1 cellular context compared by ENCODE assay signal in the genomic region with DNA sequence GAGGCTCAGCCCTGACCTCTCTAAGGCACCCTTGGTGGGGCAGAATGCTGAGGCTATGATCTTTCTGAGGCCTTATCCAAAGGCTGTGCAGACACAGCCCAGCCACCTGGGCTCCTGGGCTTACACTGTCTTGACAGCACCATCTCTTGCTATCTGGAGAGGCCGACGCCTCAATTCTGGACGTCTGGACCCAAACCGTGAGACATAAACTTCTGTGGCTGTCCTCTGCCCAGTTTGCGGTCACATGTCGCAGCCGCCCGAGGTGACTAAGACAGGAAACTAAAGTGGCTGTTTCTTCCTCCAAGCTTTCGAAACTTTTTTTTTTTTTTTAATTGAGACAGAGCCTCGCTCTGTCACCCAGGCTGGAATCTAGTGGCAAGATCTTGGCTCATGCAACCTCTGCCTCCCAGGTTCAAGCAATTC.
A peak's percentile ranks its signal among the peaks of the same experiment; 100 is the strongest.
TF ChIP-seq lines count a peak whose summit lies in the region.

No MANE protein-coding gene starts in this region.

TF ChIP-seq in K562, 482 proteins besides CTCF, POLR2A, EP300 and RAD21 (continued from another document and continues in another):
- TF ChIP-seq, protein P1, sequence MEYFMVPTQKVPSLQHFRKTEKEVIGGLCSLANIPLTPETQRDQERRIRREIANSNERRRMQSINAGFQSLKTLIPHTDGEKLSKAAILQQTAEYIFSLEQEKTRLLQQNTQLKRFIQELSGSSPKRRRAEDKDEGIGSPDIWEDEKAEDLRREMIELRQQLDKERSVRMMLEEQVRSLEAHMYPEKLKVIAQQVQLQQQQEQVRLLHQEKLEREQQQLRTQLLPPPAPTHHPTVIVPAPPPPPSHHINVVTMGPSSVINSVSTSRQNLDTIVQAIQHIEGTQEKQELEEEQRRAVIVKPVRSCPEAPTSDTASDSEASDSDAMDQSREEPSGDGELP (CRISPR knock-in tag; IDR thresholded peaks at IDR 0.05; ENCODE audit: borderline replicate concordance): peak; percentile 14; the same call in 1 of the 2 replicates
- TF ChIP-seq MCM5 (IDR thresholded peaks at IDR 0.05; ENCODE audit: low read depth) (no peak), ELF2 (CRISPR knock-in tag; IDR thresholded peaks at IDR 0.05) (no peak), ZNF146 (CRISPR knock-in tag; IDR thresholded peaks at IDR 0.05; ENCODE audit: unreplicated experiment) (no peak), NR3C1 (CRISPR knock-in tag; IDR thresholded peaks at IDR 0.05) (no peak), OTX1 (CRISPR knock-in tag; IDR thresholded peaks at IDR 0.05) (no peak), RNF2 (IDR thresholded peaks at IDR 0.05) (no peak), RCOR1 (IDR thresholded peaks at IDR 0.05; ENCODE audit: borderline replicate concordance in 1 of 2, low read depth in 2 of 2, low read length in 2 of 2) (0 out of 4 replicates have a peak, but pooled peaks of 1 of the 2 experiments have one; percentile 23), ATF7 (IDR thresholded peaks at IDR 0.05) (no peak), PHB (CRISPR knock-in tag; IDR thresholded peaks at IDR 0.05) (no peak), RBM34 (IDR thresholded peaks at IDR 0.05; ENCODE audit: borderline replicate concordance, insufficient read depth, low read length) (no peak), ZNF717 (CRISPR knock-in tag; IDR thresholded peaks at IDR 0.05) (no peak), ZNF12 (CRISPR knock-in tag; IDR thresholded peaks at IDR 0.05) (no peak), CBFA2T3 (IDR thresholded peaks at IDR 0.05) (peak; percentile 40), FOXA1 (IDR thresholded peaks at IDR 0.05; ENCODE audit: borderline replicate concordance) (no peak), SIN3A (IDR thresholded peaks at IDR 0.05; ENCODE audit: borderline replicate concordance in 2 of 2, control insufficient read depth in 1 of 2, low read depth in 2 of 2, low read length in 2 of 2) (no peak), CBFB (CRISPR knock-in tag; IDR thresholded peaks at IDR 0.05) (0 out of 2 replicates have a peak, but pooled peaks have one; percentile 63), MED1 (CRISPR knock-in tag; IDR thresholded peaks at IDR 0.05; ENCODE audit: borderline replicate concordance) (no peak), TEAD2 (tag; IDR thresholded peaks at IDR 0.05) (no peak), ZNF143 (CRISPR knock-in tag; IDR thresholded peaks at IDR 0.05) (no peak), ESRRA (IDR thresholded peaks at IDR 0.05; ENCODE audit: borderline replicate concordance, low read depth) (peak; percentile 56; the same call in 1 of the 2 replicates), CBX8 (IDR thresholded peaks at IDR 0.05; ENCODE audit: borderline replicate concordance, extremely low read depth, low read depth, low read length, poor library complexity, severe bottlenecking) (no peak), NR2C1 (IDR thresholded peaks at IDR 0.05) (no peak), NR2C1 (tag; IDR thresholded peaks at IDR 0.05) (no peak), STAG1 (CRISPR knock-in tag; IDR thresholded peaks at IDR 0.05; ENCODE audit: borderline replicate concordance) (no peak), SMARCE1 (IDR thresholded peaks at IDR 0.05) (0 out of 2 replicates have a peak, but pooled peaks have one; percentile 15), MECOM (CRISPR knock-in tag; IDR thresholded peaks at IDR 0.05) (no peak), ZNF584 (CRISPR knock-in tag; IDR thresholded peaks at IDR 0.05; ENCODE audit: low read depth) (0 out of 2 replicates have a peak, but pooled peaks have one; percentile 37), MYNN (IDR thresholded peaks at IDR 0.05) (no peak), MYNN (CRISPR knock-in tag; IDR thresholded peaks at IDR 0.05) (no peak), CBFA2T2 (conservative IDR thresholded peaks at IDR 0.05) (peak; percentile 32), ETS2 (tag; IDR thresholded peaks at IDR 0.05; ENCODE audit: borderline replicate concordance, poor library complexity, severe bottlenecking) (no peak), LCOR (CRISPR knock-in tag; IDR thresholded peaks at IDR 0.05) (peak; percentile 78; the same call in 1 of the 2 replicates), NCOA1 (IDR thresholded peaks at IDR 0.05; ENCODE audit: low read depth) (no peak), CXXC5 (CRISPR knock-in tag; IDR thresholded peaks at IDR 0.05) (peak; percentile 55), DPF2 (IDR thresholded peaks at IDR 0.05) (peak; percentile 25; the same call in 1 of the 2 replicates), SRSF7 (optimal IDR thresholded peaks at IDR 0.05; ENCODE audit: low read depth, low read length) (no peak), SIX5 (IDR thresholded peaks at IDR 0.05; ENCODE audit: borderline replicate concordance in 1 of 2, insufficient read depth in 1 of 2, low read depth in 1 of 2, low read length in 2 of 2) (no peak), ZNF551 (CRISPR knock-in tag; IDR thresholded peaks at IDR 0.05) (no peak), HEY1 (CRISPR knock-in tag; IDR thresholded peaks at IDR 0.05; ENCODE audit: borderline replicate concordance) (no peak), ZNF507 (tag; conservative IDR thresholded peaks at IDR 0.05) (no peak), GATAD2B (IDR thresholded peaks at IDR 0.05; ENCODE audit: borderline replicate concordance) (no peak), GATAD2A (IDR thresholded peaks at IDR 0.05) (no peak), BHLHE40 (IDR thresholded peaks at IDR 0.05; ENCODE audit: low read length) (peak; percentile 51; the same call in 1 of the 2 replicates), L3MBTL2 (IDR thresholded peaks at IDR 0.05) (peak; percentile 67), FOXK2 (conservative IDR thresholded peaks at IDR 0.05 in 1 of 2, IDR thresholded peaks at IDR 0.05 in 1 of 2; ENCODE audit: low read depth in 2 of 2) (no peak), TCF3 (CRISPR knock-in tag; IDR thresholded peaks at IDR 0.05) (peak; percentile 30; the same call in 1 of the 2 replicates), HDAC1 (IDR thresholded peaks at IDR 0.05) (no peak), ARID1B (IDR thresholded peaks at IDR 0.05) (0 out of 2 replicates have a peak, but pooled peaks have one; percentile 9), ZNF175 (CRISPR knock-in tag; IDR thresholded peaks at IDR 0.05; ENCODE audit: low read depth) (no peak), NR2F6 (CRISPR knock-in tag; IDR thresholded peaks at IDR 0.05) (no peak)
- TF ChIP-seq, protein P2, sequence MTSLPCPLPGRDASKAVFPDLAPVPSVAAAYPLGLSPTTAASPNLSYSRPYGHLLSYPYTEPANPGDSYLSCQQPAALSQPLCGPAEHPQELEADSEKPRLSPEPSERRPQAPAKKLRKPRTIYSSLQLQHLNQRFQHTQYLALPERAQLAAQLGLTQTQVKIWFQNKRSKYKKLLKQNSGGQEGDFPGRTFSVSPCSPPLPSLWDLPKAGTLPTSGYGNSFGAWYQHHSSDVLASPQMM (CRISPR knock-in tag; IDR thresholded peaks at IDR 0.05): no peak
- TF ChIP-seq, protein P3, sequence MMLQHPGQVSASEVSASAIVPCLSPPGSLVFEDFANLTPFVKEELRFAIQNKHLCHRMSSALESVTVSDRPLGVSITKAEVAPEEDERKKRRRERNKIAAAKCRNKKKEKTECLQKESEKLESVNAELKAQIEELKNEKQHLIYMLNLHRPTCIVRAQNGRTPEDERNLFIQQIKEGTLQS (IDR thresholded peaks at IDR 0.05): peak; percentile 30; the same call in 1 of the 2 replicates
- TF ChIP-seq, protein P3 (CRISPR knock-in tag; conservative IDR thresholded peaks at IDR 0.05): no peak
- TF ChIP-seq, protein P4, sequence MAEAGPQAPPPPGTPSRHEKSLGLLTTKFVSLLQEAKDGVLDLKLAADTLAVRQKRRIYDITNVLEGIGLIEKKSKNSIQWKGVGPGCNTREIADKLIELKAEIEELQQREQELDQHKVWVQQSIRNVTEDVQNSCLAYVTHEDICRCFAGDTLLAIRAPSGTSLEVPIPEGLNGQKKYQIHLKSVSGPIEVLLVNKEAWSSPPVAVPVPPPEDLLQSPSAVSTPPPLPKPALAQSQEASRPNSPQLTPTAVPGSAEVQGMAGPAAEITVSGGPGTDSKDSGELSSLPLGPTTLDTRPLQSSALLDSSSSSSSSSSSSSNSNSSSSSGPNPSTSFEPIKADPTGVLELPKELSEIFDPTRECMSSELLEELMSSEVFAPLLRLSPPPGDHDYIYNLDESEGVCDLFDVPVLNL (CRISPR knock-in tag; IDR thresholded peaks at IDR 0.05; ENCODE audit: low read depth): no peak
- TF ChIP-seq, protein P5, sequence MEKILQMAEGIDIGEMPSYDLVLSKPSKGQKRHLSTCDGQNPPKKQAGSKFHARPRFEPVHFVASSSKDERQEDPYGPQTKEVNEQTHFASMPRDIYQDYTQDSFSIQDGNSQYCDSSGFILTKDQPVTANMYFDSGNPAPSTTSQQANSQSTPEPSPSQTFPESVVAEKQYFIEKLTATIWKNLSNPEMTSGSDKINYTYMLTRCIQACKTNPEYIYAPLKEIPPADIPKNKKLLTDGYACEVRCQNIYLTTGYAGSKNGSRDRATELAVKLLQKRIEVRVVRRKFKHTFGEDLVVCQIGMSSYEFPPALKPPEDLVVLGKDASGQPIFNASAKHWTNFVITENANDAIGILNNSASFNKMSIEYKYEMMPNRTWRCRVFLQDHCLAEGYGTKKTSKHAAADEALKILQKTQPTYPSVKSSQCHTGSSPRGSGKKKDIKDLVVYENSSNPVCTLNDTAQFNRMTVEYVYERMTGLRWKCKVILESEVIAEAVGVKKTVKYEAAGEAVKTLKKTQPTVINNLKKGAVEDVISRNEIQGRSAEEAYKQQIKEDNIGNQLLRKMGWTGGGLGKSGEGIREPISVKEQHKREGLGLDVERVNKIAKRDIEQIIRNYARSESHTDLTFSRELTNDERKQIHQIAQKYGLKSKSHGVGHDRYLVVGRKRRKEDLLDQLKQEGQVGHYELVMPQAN (IDR thresholded peaks at IDR 0.05; ENCODE audit: borderline replicate concordance): no peak
- TF ChIP-seq, protein P6, sequence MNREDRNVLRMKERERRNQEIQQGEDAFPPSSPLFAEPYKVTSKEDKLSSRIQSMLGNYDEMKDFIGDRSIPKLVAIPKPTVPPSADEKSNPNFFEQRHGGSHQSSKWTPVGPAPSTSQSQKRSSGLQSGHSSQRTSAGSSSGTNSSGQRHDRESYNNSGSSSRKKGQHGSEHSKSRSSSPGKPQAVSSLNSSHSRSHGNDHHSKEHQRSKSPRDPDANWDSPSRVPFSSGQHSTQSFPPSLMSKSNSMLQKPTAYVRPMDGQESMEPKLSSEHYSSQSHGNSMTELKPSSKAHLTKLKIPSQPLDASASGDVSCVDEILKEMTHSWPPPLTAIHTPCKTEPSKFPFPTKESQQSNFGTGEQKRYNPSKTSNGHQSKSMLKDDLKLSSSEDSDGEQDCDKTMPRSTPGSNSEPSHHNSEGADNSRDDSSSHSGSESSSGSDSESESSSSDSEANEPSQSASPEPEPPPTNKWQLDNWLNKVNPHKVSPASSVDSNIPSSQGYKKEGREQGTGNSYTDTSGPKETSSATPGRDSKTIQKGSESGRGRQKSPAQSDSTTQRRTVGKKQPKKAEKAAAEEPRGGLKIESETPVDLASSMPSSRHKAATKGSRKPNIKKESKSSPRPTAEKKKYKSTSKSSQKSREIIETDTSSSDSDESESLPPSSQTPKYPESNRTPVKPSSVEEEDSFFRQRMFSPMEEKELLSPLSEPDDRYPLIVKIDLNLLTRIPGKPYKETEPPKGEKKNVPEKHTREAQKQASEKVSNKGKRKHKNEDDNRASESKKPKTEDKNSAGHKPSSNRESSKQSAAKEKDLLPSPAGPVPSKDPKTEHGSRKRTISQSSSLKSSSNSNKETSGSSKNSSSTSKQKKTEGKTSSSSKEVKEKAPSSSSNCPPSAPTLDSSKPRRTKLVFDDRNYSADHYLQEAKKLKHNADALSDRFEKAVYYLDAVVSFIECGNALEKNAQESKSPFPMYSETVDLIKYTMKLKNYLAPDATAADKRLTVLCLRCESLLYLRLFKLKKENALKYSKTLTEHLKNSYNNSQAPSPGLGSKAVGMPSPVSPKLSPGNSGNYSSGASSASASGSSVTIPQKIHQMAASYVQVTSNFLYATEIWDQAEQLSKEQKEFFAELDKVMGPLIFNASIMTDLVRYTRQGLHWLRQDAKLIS (CRISPR knock-in tag; IDR thresholded peaks at IDR 0.05): no peak
- TF ChIP-seq, protein P7, sequence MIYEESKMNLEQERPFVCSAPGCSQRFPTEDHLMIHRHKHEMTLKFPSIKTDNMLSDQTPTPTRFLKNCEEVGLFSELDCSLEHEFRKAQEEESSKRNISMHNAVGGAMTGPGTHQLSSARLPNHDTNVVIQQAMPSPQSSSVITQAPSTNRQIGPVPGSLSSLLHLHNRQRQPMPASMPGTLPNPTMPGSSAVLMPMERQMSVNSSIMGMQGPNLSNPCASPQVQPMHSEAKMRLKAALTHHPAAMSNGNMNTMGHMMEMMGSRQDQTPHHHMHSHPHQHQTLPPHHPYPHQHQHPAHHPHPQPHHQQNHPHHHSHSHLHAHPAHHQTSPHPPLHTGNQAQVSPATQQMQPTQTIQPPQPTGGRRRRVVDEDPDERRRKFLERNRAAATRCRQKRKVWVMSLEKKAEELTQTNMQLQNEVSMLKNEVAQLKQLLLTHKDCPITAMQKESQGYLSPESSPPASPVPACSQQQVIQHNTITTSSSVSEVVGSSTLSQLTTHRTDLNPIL (CRISPR knock-in tag; IDR thresholded peaks at IDR 0.05): no peak
- TF ChIP-seq, protein P8, sequence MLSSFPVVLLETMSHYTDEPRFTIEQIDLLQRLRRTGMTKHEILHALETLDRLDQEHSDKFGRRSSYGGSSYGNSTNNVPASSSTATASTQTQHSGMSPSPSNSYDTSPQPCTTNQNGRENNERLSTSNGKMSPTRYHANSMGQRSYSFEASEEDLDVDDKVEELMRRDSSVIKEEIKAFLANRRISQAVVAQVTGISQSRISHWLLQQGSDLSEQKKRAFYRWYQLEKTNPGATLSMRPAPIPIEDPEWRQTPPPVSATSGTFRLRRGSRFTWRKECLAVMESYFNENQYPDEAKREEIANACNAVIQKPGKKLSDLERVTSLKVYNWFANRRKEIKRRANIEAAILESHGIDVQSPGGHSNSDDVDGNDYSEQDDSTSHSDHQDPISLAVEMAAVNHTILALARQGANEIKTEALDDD (IDR thresholded peaks at IDR 0.05): no peak
- TF ChIP-seq, protein P9, sequence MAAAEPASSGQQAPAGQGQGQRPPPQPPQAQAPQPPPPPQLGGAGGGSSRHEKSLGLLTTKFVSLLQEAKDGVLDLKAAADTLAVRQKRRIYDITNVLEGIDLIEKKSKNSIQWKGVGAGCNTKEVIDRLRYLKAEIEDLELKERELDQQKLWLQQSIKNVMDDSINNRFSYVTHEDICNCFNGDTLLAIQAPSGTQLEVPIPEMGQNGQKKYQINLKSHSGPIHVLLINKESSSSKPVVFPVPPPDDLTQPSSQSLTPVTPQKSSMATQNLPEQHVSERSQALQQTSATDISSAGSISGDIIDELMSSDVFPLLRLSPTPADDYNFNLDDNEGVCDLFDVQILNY (CRISPR knock-in tag; IDR thresholded peaks at IDR 0.05): 0 out of 2 replicates have a peak, but pooled peaks have one; percentile 23
- TF ChIP-seq, protein P10, sequence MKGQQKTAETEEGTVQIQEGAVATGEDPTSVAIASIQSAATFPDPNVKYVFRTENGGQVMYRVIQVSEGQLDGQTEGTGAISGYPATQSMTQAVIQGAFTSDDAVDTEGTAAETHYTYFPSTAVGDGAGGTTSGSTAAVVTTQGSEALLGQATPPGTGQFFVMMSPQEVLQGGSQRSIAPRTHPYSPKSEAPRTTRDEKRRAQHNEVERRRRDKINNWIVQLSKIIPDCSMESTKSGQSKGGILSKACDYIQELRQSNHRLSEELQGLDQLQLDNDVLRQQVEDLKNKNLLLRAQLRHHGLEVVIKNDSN (CRISPR knock-in tag; IDR thresholded peaks at IDR 0.05): peak; percentile 70
- TF ChIP-seq, protein P11, sequence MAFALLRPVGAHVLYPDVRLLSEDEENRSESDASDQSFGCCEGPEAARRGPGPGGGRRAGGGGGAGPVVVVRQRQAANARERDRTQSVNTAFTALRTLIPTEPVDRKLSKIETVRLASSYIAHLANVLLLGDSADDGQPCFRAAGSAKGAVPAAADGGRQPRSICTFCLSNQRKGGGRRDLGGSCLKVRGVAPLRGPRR (CRISPR knock-in tag; IDR thresholded peaks at IDR 0.05): no peak
